8 cellular contexts compared by ENCODE assay signal in the genomic region with DNA sequence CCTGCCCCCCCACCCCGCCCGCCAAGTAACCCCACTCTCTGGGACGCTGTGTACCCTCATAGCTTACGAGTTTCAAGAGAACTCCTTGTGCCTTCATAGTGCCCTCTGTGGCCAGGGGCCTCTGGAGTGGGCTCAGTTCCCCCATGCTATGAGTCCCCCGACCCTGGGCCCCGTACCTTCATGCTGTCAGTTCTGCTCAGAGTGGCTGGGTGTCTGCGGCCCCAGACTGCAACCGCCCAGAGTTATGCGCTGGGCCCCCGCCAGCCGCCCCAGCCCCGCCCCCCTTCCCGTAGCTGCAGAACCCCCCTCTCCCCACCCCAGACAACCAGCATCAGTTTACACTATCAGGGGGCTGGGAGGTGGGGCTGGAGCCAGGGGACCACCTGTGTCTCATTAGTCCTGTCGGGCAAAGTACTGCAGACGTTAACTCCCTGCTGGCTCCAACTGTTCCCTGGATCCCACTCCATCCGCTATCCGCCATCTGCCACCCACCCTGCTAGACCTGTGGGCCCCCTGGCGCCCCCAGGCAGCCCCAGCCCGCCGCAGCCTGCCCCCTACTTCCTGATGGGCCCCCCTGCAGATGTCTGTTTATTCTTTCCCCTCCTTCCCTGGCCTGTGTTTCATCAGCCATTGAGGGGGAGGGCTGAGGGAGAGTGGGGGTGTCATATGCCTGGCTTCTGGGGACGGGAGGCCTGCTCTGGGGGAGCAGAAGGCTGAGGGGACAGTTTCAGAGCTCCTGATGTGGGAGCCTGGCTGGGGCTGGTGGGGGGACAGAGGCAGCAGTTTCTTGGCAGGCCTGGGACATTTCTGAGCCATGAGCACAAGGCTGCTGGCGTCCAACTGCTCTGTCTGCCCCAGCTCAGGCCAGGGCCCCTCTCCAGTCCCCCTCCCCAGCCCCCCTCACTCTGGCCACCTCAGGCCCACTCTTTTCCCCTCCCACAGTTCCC. TPM values are rescaled to one million over a fixed set of nuclear protein-coding genes. Genes with fewer than 3 reads are reported as not detected.
DNase-seq lines count a peak whose midpoint lies in the region; ATAC-seq and TF ChIP-seq lines count a peak whose summit lies in the region.

A gene with protein sequence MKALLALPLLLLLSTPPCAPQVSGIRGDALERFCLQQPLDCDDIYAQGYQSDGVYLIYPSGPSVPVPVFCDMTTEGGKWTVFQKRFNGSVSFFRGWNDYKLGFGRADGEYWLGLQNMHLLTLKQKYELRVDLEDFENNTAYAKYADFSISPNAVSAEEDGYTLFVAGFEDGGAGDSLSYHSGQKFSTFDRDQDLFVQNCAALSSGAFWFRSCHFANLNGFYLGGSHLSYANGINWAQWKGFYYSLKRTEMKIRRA (minus strand): TSS at position 217 of the 947 bp plus-strand sequence. CDS start 35 bp downstream, at position 182.

- H3K27me3 Mint-ChIP-seq in type B pancreatic cell = no peaks in the 10 kb centered on the region

- H3K4me1 Mint-ChIP-seq in type B pancreatic cell (ENCODE audit: unreplicated experiment) = peaks cover 43% of the 10 kb centered on the region

- peak within 1 kb of the TSS; percentile 84 for H3K27ac Mint-ChIP-seq in type B pancreatic cell

- no peak within 1 kb of the TSS for H2AFZ ChIP-seq in ACC112 (ENCODE audit: low read length, unreplicated experiment)

- H3K27ac ChIP-seq in ACC112 (ENCODE audit: low read depth, low read length) = peak within 1 kb of the TSS; percentile 71
- H3K27ac ChIP-seq in caudate nucleus (ENCODE audit: low read depth, low read length) = peak within 1 kb of the TSS; percentile 62
- peak within 1 kb of the TSS; percentile 77 for H3K27ac ChIP-seq in lower lobe of right lung

- peak; percentile 59 for DNase-seq in NCI-H1105 (lab: John Stamatoyannopoulos, UW)
- peak in 19 of 61 donors; percentile 17 to 57 (median 32) for DNase-seq in caudate nucleus (lab: John Stamatoyannopoulos, UW)
- no peak for DNase-seq in lower lobe of right lung
- DNase-seq in type B pancreatic cell (ENCODE audit: extremely low spot score, unreplicated experiment) = peak; percentile 83
- DNase-seq in activated naive CD4-positive, alpha-beta T cell (lab: John Stamatoyannopoulos, UW) = no peak
- DNase-seq in activated gamma-delta T cell (lab: John Stamatoyannopoulos, UW) = no peak

- ATAC-seq in lower lobe of right lung (peak; percentile 34 to 44), GM21529 (IDR thresholded peaks at IDR 0.05; ENCODE audit: unreplicated experiment) (no peak)

- H3K4me3 Mint-ChIP-seq in type B pancreatic cell = peak within 1 kb of the TSS; percentile 77

- H3K9me3 ChIP-seq in lower lobe of right lung = no peaks in the 10 kb centered on the region

- TF ChIP-seq CTCF in lower lobe of right lung (IDR thresholded peaks at IDR 0.05) (no peak), type B pancreatic cell (conservative IDR thresholded peaks at IDR 0.05) (no peak)

- H3K4me1 ChIP-seq in ACC112 (ENCODE audit: control insufficient read depth, insufficient read depth, low read length, unreplicated experiment) (peaks cover 51% of the 10 kb centered on the region), lower lobe of right lung (peaks cover 70% of the 10 kb centered on the region)

- H3K4me3 ChIP-seq in ACC112 (ENCODE audit: low read depth, low read length) (peak within 1 kb of the TSS; percentile 48), lower lobe of right lung (peak within 1 kb of the TSS; percentile 51)

- H3K36me3 Mint-ChIP-seq in type B pancreatic cell = peaks cover 11% of the 10 kb centered on the region

- H3K9me3 Mint-ChIP-seq in type B pancreatic cell = no peaks in the 10 kb centered on the region

- H3K79me2 ChIP-seq in ACC112 (ENCODE audit: control insufficient read depth, insufficient read depth, low read length, unreplicated experiment) = peaks cover 5% of the 10 kb centered on the region

- 0 out of 2 replicates have a peak, but pooled peaks cover 3% of the 10 kb centered on the region for H3K36me3 ChIP-seq in ACC112 (ENCODE audit: insufficient read depth, low read length)
- peaks cover 35% of the 10 kb centered on the region for H3K36me3 ChIP-seq in lower lobe of right lung

- intact Hi-C loops in lower lobe of right lung (cut with DNase I) = no loop called here

- H3K27me3 ChIP-seq in ACC112 (ENCODE audit: insufficient read depth, low read length) (no peaks in the 10 kb centered on the region), lower lobe of right lung (ENCODE audit: low read depth) (no peaks in the 10 kb centered on the region)

RNA-seq across cellular contexts. Expression of the gene that starts here (rescaled TPM):
- total RNA-seq in lower lobe of right lung (179 TPM), type B pancreatic cell (ENCODE audit: low replicate concordance) (2.6 and 18.0 TPM in 2 replicates)

Comparison
In these comparisons a context has a peak if more than half of its experiments do, and no peak if none do; other contexts are left out.
1. DNase-seq: peak in NCI-H1105 (single experiment) and type B pancreatic cell (single experiment); none in lower lobe of right lung (single experiment), activated naive CD4-positive, alpha-beta T cell (0 of 4) and activated gamma-delta T cell (single experiment).
2. Peak in every context shown above with its lines, with median percentiles within 50 percentile points of each other: H3K27ac ChIP-seq.